16 cellular contexts compared by ENCODE assay signal in the genomic region with DNA sequence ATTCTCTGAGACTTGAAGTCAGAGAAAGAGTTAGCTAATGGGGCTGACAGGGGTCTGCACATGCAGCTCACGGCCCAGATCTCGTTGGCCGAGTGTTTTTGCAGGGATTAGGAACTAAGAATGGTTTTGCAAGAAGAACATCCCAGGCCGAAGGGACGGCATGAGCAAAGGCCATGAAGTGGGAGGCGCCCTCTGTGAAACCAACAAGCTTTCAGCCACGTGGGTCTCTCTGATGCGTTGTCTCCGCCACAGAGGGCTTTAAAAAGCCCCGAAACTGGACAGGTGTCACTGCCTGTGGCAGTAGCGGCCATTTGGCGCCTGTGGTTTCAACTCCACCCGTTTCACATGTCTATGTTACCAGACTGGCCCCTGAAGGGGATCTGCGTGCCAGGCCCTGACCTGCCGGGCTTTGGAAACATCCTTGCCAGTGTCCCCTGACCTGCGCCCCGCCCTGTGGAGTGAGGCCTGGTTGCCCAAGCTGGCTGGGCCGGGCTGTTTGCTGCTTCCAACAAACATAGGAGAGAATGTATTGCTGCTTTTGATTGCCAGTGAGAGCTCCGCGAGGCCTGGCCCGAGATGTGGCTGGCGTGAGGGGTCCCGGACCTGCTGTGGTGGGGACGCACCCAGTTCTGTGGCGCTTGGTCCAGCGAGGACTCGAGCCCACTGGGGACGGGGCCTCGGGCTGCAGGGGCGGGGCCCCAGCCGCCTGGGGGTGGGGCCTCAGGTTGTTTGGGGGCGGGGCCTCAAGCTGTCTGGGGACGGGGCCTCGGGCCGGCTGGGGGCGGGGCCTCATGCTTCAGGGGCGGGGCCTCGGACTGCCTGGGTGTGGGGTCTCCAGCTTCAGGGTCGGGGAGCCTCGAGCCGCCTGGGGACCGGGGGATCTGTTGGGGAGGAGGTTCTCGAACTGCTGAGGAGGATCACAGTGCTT. TPM values are rescaled to one million over a fixed set of nuclear protein-coding genes. Genes with fewer than 3 reads are reported as not detected.
A peak's percentile ranks its signal among the peaks of the same experiment; 100 is the strongest.
DNase-seq lines count a peak whose midpoint lies in the region; ATAC-seq, FAIRE-seq and TF ChIP-seq lines count a peak whose summit lies in the region.
"Had no signal": no experiment of that assay in that cellular context is flagged by ENCODE, and none has a peak within 500 bp of the region (broad histone marks: within the 10 kb centered on the region; RNA-seq: fewer than 3 reads in every experiment).

No MANE protein-coding gene starts in this region.

- no peak overlapping the region for H3K27ac Mint-ChIP-seq in stimulated activated naive CD8-positive, alpha-beta T cell treated with anti-CD3 and anti-CD28 coated beads, Interleukin-15, amount 100 ng/mL, for 72 hours
- H3K27ac Mint-ChIP-seq in glutamatergic neuron (ENCODE audit: unreplicated experiment): no peak overlapping the region
- H3K27ac Mint-ChIP-seq in CD14-positive monocyte: no peak overlapping the region
- H3K27ac Mint-ChIP-seq: activated naive CD4-positive, alpha-beta T cell treated with anti-CD3 and anti-CD28 coated beads, Interleukin-2, amount 10 ng/mL, durations not matched to agents 7 days and 5 days; brain had no signal

- H3K27ac ChIP-seq in aorta (ENCODE audit: low read depth in 1 of 2, low read length in 2 of 2) (no peak overlapping the region), small intestine (ENCODE audit: low read depth in 1 of 2, low read length in 1 of 2) (peak overlapping the region in 1 of 2 donors; percentile 45)
- H3K27ac ChIP-seq: GM23248, parathyroid adenoma had no signal

- H3K4me1 Mint-ChIP-seq in stimulated activated naive CD8-positive, alpha-beta T cell treated with anti-CD3 and anti-CD28 coated beads, Interleukin-15, amount 100 ng/mL, for 72 hours: no peaks in the 10 kb centered on the region
- H3K4me1 Mint-ChIP-seq in glutamatergic neuron (ENCODE audit: low read depth, unreplicated experiment): no peaks in the 10 kb centered on the region
- H3K4me1 Mint-ChIP-seq in CD14-positive monocyte: no peaks in the 10 kb centered on the region
- H3K4me1 Mint-ChIP-seq: activated naive CD4-positive, alpha-beta T cell treated with anti-CD3 and anti-CD28 coated beads, Interleukin-2, amount 10 ng/mL, durations not matched to agents 7 days and 5 days; brain had no signal

- H3K9me3 ChIP-seq in aorta (ENCODE audit: control insufficient read depth, low read length) (no peaks in the 10 kb centered on the region), small intestine (ENCODE audit: control insufficient read depth, low read depth) (no peaks in the 10 kb centered on the region)

- no peaks in the 10 kb centered on the region for H3K4me1 ChIP-seq in aorta (ENCODE audit: control insufficient read depth in 1 of 2, insufficient read depth in 2 of 2, low read length in 2 of 2)
- H3K4me1 ChIP-seq in small intestine (ENCODE audit: control insufficient read depth in 2 of 2, insufficient read depth in 1 of 2, low read depth in 1 of 2, low read length in 1 of 2): no peaks in the 10 kb centered on the region
- H3K4me1 ChIP-seq: parathyroid adenoma had no signal

- no peak for ATAC-seq in stimulated activated naive CD8-positive, alpha-beta T cell treated with anti-CD3 and anti-CD28 coated beads, Interleukin-15, Interleukin-2, amounts not matched to agents 100 U/mL and 50 U/mL, for 24 hours
- ATAC-seq in stimulated activated naive CD8-positive, alpha-beta T cell treated with anti-CD3 and anti-CD28 coated beads, Interleukin-15, amount 100 ng/mL, for 72 hours: no peak
- ATAC-seq in HG03439 (IDR thresholded peaks at IDR 0.05; ENCODE audit: unreplicated experiment) (peak; percentile 74), aorta (ENCODE audit: low FRiP score) (no peak)

- H3K9me3 Mint-ChIP-seq in stimulated activated naive CD8-positive, alpha-beta T cell treated with anti-CD3 and anti-CD28 coated beads, Interleukin-15, amount 100 ng/mL, for 72 hours: no peaks in the 10 kb centered on the region
- H3K9me3 Mint-ChIP-seq in glutamatergic neuron (ENCODE audit: unreplicated experiment) (peaks cover 6% of the 10 kb centered on the region), CD14-positive monocyte (peaks cover 0 to 7% (median 2%) of the 10 kb centered on the region in 7 donors)

- H3K27me3 Mint-ChIP-seq in stimulated activated naive CD8-positive, alpha-beta T cell treated with anti-CD3 and anti-CD28 coated beads, Interleukin-15, amount 100 ng/mL, for 72 hours: no peaks in the 10 kb centered on the region
- H3K27me3 Mint-ChIP-seq in glutamatergic neuron (ENCODE audit: unreplicated experiment) (peaks cover 2% of the 10 kb centered on the region), CD14-positive monocyte (ENCODE audit: low read depth in 3 of 3) (peaks cover 1 to 3% (median 2%) of the 10 kb centered on the region in 3 donors)
- H3K27me3 Mint-ChIP-seq: activated naive CD4-positive, alpha-beta T cell treated with anti-CD3 and anti-CD28 coated beads, Interleukin-2, amount 10 ng/mL, durations not matched to agents 7 days and 5 days; brain had no signal

- intact Hi-C loops in aorta (cut with DNase I) (no loop called here), CD14-positive monocyte (cut with micrococcal nuclease) (no loop called here)

- TF ChIP-seq CTCF in glutamatergic neuron (IDR thresholded peaks at IDR 0.05; ENCODE audit: partially characterized antibody, unreplicated experiment) (no peak), CD14-positive monocyte (IDR thresholded peaks at IDR 0.05) (no peak)

- peak; percentile 3 for DNase-seq in stimulated activated naive CD8-positive, alpha-beta T cell treated with anti-CD3 and anti-CD28 coated beads, Interleukin-15, Interleukin-2, amounts not matched to agents 100 U/mL and 50 U/mL, for 24 hours
- DNase-seq in stimulated activated naive CD8-positive, alpha-beta T cell treated with anti-CD3 and anti-CD28 coated beads, Interleukin-15, amount 100 ng/mL, for 72 hours: no peak
- DNase-seq in glutamatergic neuron (peak; percentile 25), aorta (peak; percentile 28 to 62), NCI-H526 (lab: John Stamatoyannopoulos, UW) (no peak), CD14-positive monocyte (ENCODE audit: low spot score) (no peak), small intestine (no peak)
- DNase-seq: activated naive CD4-positive, alpha-beta T cell treated with anti-CD3 and anti-CD28 coated beads, Interleukin-2, amount 10 ng/mL, durations not matched to agents 7 days and 5 days; GM23248 had no signal

- H3K4me3 ChIP-seq in aorta (ENCODE audit: low read length in 2 of 2): no peak overlapping the region
- H3K4me3 ChIP-seq in small intestine (ENCODE audit: low read depth in 1 of 2, low read length in 2 of 2): no peak overlapping the region
- H3K4me3 ChIP-seq: GM23248 had no signal

- H3K36me3 Mint-ChIP-seq in glutamatergic neuron (ENCODE audit: unreplicated experiment) (no peaks in the 10 kb centered on the region), CD14-positive monocyte (no peaks in the 10 kb centered on the region)
- H3K36me3 Mint-ChIP-seq: activated naive CD4-positive, alpha-beta T cell treated with anti-CD3 and anti-CD28 coated beads, Interleukin-2, amount 10 ng/mL, durations not matched to agents 7 days and 5 days; brain had no signal

- 88% methylated on average over 40 to 43 of the region's 43 CpGs for WGBS in aorta, 2 donors
- 81 to 85% (median 83%) methylated on average over 33 to 43 of the region's 43 CpGs for WGBS in small intestine, 3 donors

- H3K4me3 Mint-ChIP-seq in stimulated activated naive CD8-positive, alpha-beta T cell treated with anti-CD3 and anti-CD28 coated beads, Interleukin-15, amount 100 ng/mL, for 72 hours: no peak overlapping the region
- H3K4me3 Mint-ChIP-seq in glutamatergic neuron (ENCODE audit: unreplicated experiment) (no peak overlapping the region), CD14-positive monocyte (no peak overlapping the region)
- H3K4me3 Mint-ChIP-seq: activated naive CD4-positive, alpha-beta T cell treated with anti-CD3 and anti-CD28 coated beads, Interleukin-2, amount 10 ng/mL, durations not matched to agents 7 days and 5 days; brain had no signal

- H3K27me3 ChIP-seq in aorta (ENCODE audit: control insufficient read depth in 1 of 2, insufficient read depth in 2 of 2, low read length in 1 of 2) (no peaks in the 10 kb centered on the region), small intestine (ENCODE audit: control insufficient read depth in 2 of 2, insufficient read depth in 2 of 2, low read length in 2 of 2) (no peaks in the 10 kb centered on the region)

- no peaks in the 10 kb centered on the region for H3K36me3 ChIP-seq in aorta (ENCODE audit: control insufficient read depth in 1 of 2, insufficient read depth in 2 of 2, low read length in 1 of 2)
- no peaks in the 10 kb centered on the region for H3K36me3 ChIP-seq in small intestine (ENCODE audit: control insufficient read depth in 2 of 2, insufficient read depth in 2 of 2, low read length in 2 of 2)

- no peak for FAIRE-seq in small intestine (lab: Jason Lieb, UNC)

RNA-seq across cellular contexts. Expression of gene GOLGA6L2, which starts 30.4 kb away (rescaled TPM):
- not detected for total RNA-seq in glutamatergic neuron (ENCODE audit: unreplicated experiment)
- not detected for total RNA-seq in aorta
- under 1 TPM in 1 of 2 donors, not detected in 1; 0.13 TPM for polyA plus RNA-seq in aorta
- not detected for polyA plus RNA-seq in CD14-positive monocyte
- not detected for polyA plus RNA-seq in small intestine
- total RNA-seq: fibroblast of villous mesenchyme, GM23248, M059J, temporal lobe had no signal
- polyA plus RNA-seq: AG04450, GM23248 had no signal

Comparison
In these comparisons a context has a peak if more than half of its experiments do, and no peak if none do; other contexts are left out.
1. DNase-seq: peak in stimulated activated naive CD8-positive, alpha-beta T cell treated with anti-CD3 and anti-CD28 coated beads, Interleukin-15, Interleukin-2, amounts not matched to agents 100 U/mL and 50 U/mL, for 24 hours (single experiment), glutamatergic neuron (single experiment) and aorta (2 of 2); none in stimulated activated naive CD8-positive, alpha-beta T cell treated with anti-CD3 and anti-CD28 coated beads, Interleukin-15, amount 100 ng/mL, for 72 hours (0 of 2), NCI-H526 (0 of 2), CD14-positive monocyte (single experiment) and small intestine (single experiment).